ENCODE assay signal across 8 cellular contexts in genomic region chr5:138337685-138338410, GRCh38. TPM values are rescaled to one million over a fixed set of nuclear protein-coding genes. Genes with fewer than 3 reads are reported as not detected.
DNase-seq lines count a peak whose midpoint lies in the region; ATAC-seq and TF ChIP-seq lines count a peak whose summit lies in the region.

Gene FAM53C, plus strand, starts transcription at chr5:138338266. Its CDS starts 3,070 bp downstream, at chr5:138341336.

- H3K9me3 Mint-ChIP-seq in GM23338 (no peaks in the 10 kb centered on the region), nephron progenitor cell (no peaks in the 10 kb centered on the region)
- no peaks in the 10 kb centered on the region for H3K9me3 Mint-ChIP-seq in stimulated activated naive CD8-positive, alpha-beta T cell treated with anti-CD3 and anti-CD28 coated beads, Interleukin-15, Interleukin-2, amounts not matched to agents 100 ng/mL and 50 ng/mL, for 24 hours

- TF ChIP-seq CTCF in GM23338 (conservative IDR thresholded peaks at IDR 0.05; ENCODE audit: low read depth in 2 of 2) (no peak; a peak in 1 of 4 replicates), LNCaP clone FGC (IDR thresholded peaks at IDR 0.05; ENCODE audit: control insufficient read depth, extremely low read depth, insufficient read depth) (no peak), fibroblast of pulmonary artery (IDR thresholded peaks at IDR 0.05; ENCODE audit: low read length, missing control alignments) (no peak), nephron progenitor cell (IDR thresholded peaks at IDR 0.05) (no peak)

- no peaks in the 10 kb centered on the region for H3K9me2 ChIP-seq in GM23338 (ENCODE audit: insufficient read depth)

- peaks cover 12% of the 10 kb centered on the region; the same call in 1 of the 2 replicates for H3K4me1 ChIP-seq in GM23338 (ENCODE audit: insufficient read depth)

- H3K4me3 ChIP-seq in GM23338: peak within 1 kb of the TSS; percentile 85
- peak within 1 kb of the TSS; percentile 76 for H3K4me3 ChIP-seq in LNCaP clone FGC (ENCODE audit: low read depth, low read length)
- peak within 1 kb of the TSS; percentile 78 for H3K4me3 ChIP-seq in fibroblast of pulmonary artery (replicated peaks; ENCODE audit: low read depth, low read length)

- DNase-seq in EH (ENCODE audit: low read depth) (peak; percentile 91), GM23338 (ENCODE audit: low spot score) (peak; percentile 93), LNCaP clone FGC (ENCODE audit: low read depth) (peak; percentile 74), SHP77 (lab: John Stamatoyannopoulos, UW) (peak; percentile 86 to 88), fibroblast of pulmonary artery (ENCODE audit: low read depth) (peak; percentile 95), nephron progenitor cell (peak; percentile 95)
- peak; percentile 87 for DNase-seq in activated effector memory CD4-positive, alpha-beta T cell treated with Interleukin-2 at 50 U/mL for 16 hours

- H2AFZ ChIP-seq in GM23338: peak within 1 kb of the TSS; percentile 98

- peak; percentile 87 for ATAC-seq in GM23338

- H4K20me1 ChIP-seq in GM23338 (replicated peaks; ENCODE audit: insufficient read depth): 0 out of 2 replicates have a peak, but pooled peaks cover 6% of the 10 kb centered on the region

- peaks cover 23% of the 10 kb centered on the region for H3K36me3 Mint-ChIP-seq in GM23338 (ENCODE audit: low read depth)
- peaks cover 21% of the 10 kb centered on the region for H3K36me3 Mint-ChIP-seq in nephron progenitor cell (ENCODE audit: low read depth)
- H3K36me3 Mint-ChIP-seq in stimulated activated naive CD8-positive, alpha-beta T cell treated with anti-CD3 and anti-CD28 coated beads, Interleukin-15, Interleukin-2, amounts not matched to agents 100 ng/mL and 50 ng/mL, for 24 hours (ENCODE audit: low read depth): peaks cover 16% of the 10 kb centered on the region

- peak within 1 kb of the TSS; percentile 99 for H3K4me2 ChIP-seq in GM23338

- H3K79me2 ChIP-seq in GM23338 (replicated peaks; ENCODE audit: insufficient read depth): peaks cover 46% of the 10 kb centered on the region

- H3K27ac Mint-ChIP-seq in GM23338 (peak within 1 kb of the TSS; percentile 100), nephron progenitor cell (peak within 1 kb of the TSS; percentile 100)
- H3K27ac Mint-ChIP-seq in stimulated activated naive CD8-positive, alpha-beta T cell treated with anti-CD3 and anti-CD28 coated beads, Interleukin-15, Interleukin-2, amounts not matched to agents 100 ng/mL and 50 ng/mL, for 24 hours: peak within 1 kb of the TSS; percentile 98

- no peaks in the 10 kb centered on the region for H3F3A ChIP-seq in GM23338 (replicated peaks; ENCODE audit: low read depth)

- H3K27me3 ChIP-seq in GM23338 (ENCODE audit: insufficient read depth): no peaks in the 10 kb centered on the region

- H3K36me3 ChIP-seq in GM23338 (ENCODE audit: insufficient read depth): peaks cover 11% of the 10 kb centered on the region

- peak within 1 kb of the TSS; percentile 100 for H3K27ac ChIP-seq in GM23338 (ENCODE audit: low read depth)

- H3K4me3 Mint-ChIP-seq in GM23338: peak within 1 kb of the TSS; percentile 97
- H3K4me3 Mint-ChIP-seq in nephron progenitor cell: peak within 1 kb of the TSS; percentile 89
- peak within 1 kb of the TSS; percentile 88 for H3K4me3 Mint-ChIP-seq in stimulated activated naive CD8-positive, alpha-beta T cell treated with anti-CD3 and anti-CD28 coated beads, Interleukin-15, Interleukin-2, amounts not matched to agents 100 ng/mL and 50 ng/mL, for 24 hours

- H3K27me3 Mint-ChIP-seq in GM23338 (ENCODE audit: insufficient read depth, low read depth, poor library complexity) (peaks cover 5% of the 10 kb centered on the region), nephron progenitor cell (ENCODE audit: low read depth, poor library complexity) (peaks cover 3% of the 10 kb centered on the region)
- H3K27me3 Mint-ChIP-seq in stimulated activated naive CD8-positive, alpha-beta T cell treated with anti-CD3 and anti-CD28 coated beads, Interleukin-15, Interleukin-2, amounts not matched to agents 100 ng/mL and 50 ng/mL, for 24 hours: no peaks in the 10 kb centered on the region

- peaks cover 22% of the 10 kb centered on the region for H3K4me1 Mint-ChIP-seq in GM23338
- peaks cover 54% of the 10 kb centered on the region for H3K4me1 Mint-ChIP-seq in nephron progenitor cell
- peaks cover 35% of the 10 kb centered on the region for H3K4me1 Mint-ChIP-seq in stimulated activated naive CD8-positive, alpha-beta T cell treated with anti-CD3 and anti-CD28 coated beads, Interleukin-15, Interleukin-2, amounts not matched to agents 100 ng/mL and 50 ng/mL, for 24 hours (ENCODE audit: low read depth)

TF ChIP-seq in GM23338, 12 proteins besides CTCF, POLR2A, EP300 and RAD21 (continues in another document):
- TF ChIP-seq JUNB (IDR thresholded peaks at IDR 0.05; ENCODE audit: unreplicated experiment): no peak
- TF ChIP-seq ZNF114 (CRISPR knock-in tag; IDR thresholded peaks at IDR 0.05): no peak
- TF ChIP-seq EZH2phosphoT487 (IDR thresholded peaks at IDR 0.05; ENCODE audit: unreplicated experiment): no peak
- no peak for TF ChIP-seq STAT1 (IDR thresholded peaks at IDR 0.05; ENCODE audit: unreplicated experiment)
- peak; percentile 48; the same call in 1 of the 2 replicates for TF ChIP-seq ZNF331 (CRISPR knock-in tag; IDR thresholded peaks at IDR 0.05; ENCODE audit: low read depth)
- TF ChIP-seq CREB1 (CRISPR knock-in tag; IDR thresholded peaks at IDR 0.05; ENCODE audit: low read depth): no peak
- no peak for TF ChIP-seq ZNF462 (CRISPR knock-in tag; IDR thresholded peaks at IDR 0.05)

RNA-seq across cellular contexts. Expression of gene FAM53C, which starts in this region (rescaled TPM):
- total RNA-seq in GM23338 (2014; rRNA removed; shearing (Covaris generic)): 45.0 and 49.9 TPM in 2 replicates
- 20.4 and 21.0 TPM in 2 replicates for polyA plus RNA-seq in GM23338 (2016; fragmentation: Nextera tagmentation; extraction: Ambion mirVana)

Comparison
In these comparisons a context has a peak if more than half of its experiments do, and no peak if none do; other contexts are left out.
1. Peak in every context shown above with its lines: DNase-seq, ATAC-seq, H3K4me3 ChIP-seq and H3K27ac ChIP-seq.